ENCODE assay signal across 8 cellular contexts in the genomic region with DNA sequence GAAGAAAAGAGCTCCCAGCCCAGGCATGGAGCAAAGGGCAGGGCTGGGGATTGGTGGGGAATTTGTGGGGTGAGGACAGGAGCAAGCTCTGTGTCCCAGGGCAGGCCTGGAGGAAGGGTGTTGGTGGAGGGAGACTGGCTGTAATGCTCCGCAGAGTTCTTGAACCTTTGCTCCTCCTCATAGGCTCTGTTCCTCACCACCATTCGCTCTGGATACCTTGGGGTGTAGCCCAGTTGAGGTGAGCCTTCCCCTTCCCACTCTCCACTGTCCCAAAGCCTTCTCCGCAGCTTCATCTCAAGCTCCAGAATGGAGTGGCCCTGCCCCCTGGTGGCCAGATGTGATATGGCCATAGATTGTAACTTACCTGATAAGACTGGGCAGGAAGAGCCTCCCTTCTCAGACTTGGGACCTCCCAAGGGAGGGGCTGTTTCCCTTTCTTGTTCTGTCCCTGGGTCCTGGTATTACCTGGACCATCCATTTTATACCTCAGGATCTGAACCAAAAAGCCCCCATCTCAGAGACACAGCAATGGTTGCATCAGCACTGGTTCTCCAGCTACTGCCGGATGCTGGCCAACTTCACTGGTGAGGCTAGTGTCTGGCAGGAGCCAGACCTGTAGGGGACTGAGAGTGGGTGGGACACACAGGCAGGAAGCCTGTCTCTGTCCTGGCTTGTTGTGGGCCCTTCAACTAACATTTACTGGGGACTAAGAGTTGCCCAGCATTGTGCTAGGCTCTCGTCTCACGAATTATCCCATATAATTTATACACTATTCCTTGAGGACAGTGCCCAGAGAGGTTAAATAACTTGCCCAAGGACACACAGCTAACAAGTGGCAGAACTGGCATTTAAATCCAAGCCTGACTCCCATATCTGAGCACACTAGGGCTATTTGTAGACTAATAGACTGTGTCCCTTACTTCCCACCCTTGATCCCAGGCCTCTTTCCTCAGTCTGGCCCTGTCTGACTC. TPM values are rescaled to one million over a fixed set of nuclear protein-coding genes. Genes with fewer than 3 reads are reported as not detected.
DNase-seq lines count a peak whose midpoint lies in the region; ATAC-seq, FAIRE-seq and TF ChIP-seq lines count a peak whose summit lies in the region.

No MANE protein-coding gene starts in this region.

- no peaks in the 10 kb centered on the region for H3K9me2 ChIP-seq in hepatocyte (replicated peaks; ENCODE audit: insufficient read depth)

- 51% methylated on average over 6 of the region's 6 CpGs for WGBS in hepatocyte (ENCODE audit: low lambda C conversion rate, missing lambda C conversion rate)

- H3K4me1 ChIP-seq in astrocyte (ENCODE audit: insufficient read depth, low read length) = no peaks in the 10 kb centered on the region
- no peaks in the 10 kb centered on the region for H3K4me1 ChIP-seq in hepatocyte (ENCODE audit: insufficient read depth)

- no peak for FAIRE-seq in astrocyte (lab: Jason Lieb, UNC)

- H3K36me3 Mint-ChIP-seq in astrocyte (ENCODE audit: low read depth, unreplicated experiment) = no peaks in the 10 kb centered on the region

- no peak overlapping the region for H3K4me2 ChIP-seq in astrocyte (ENCODE audit: low read length)
- H3K4me2 ChIP-seq in hepatocyte = no peak overlapping the region

- H3K27ac ChIP-seq in astrocyte (ENCODE audit: low read depth, low read length) (no peak overlapping the region), hepatocyte (no peak overlapping the region)

- H3K4me3 ChIP-seq in astrocyte (ENCODE audit: insufficient read depth, low read depth, low read length) = no peak overlapping the region
- no peak overlapping the region for H3K4me3 ChIP-seq in hepatocyte
- no peak overlapping the region for H3K4me3 ChIP-seq in skeletal muscle cell (ENCODE audit: low read depth, low read length)

- DNase-seq in AG20443 (ENCODE audit: low spot score) (peak; percentile 84), NCI-H2081 (lab: John Stamatoyannopoulos, UW) (peak; percentile 83 to 89), T-helper 9 cell (peak; percentile 86), astrocyte (ENCODE audit: low read depth) (peak; percentile 42), hepatocyte (ENCODE audit: low spot score) (peak; percentile 92), skeletal muscle cell (ENCODE audit: low read depth) (peak; percentile 33)

- H3K4me3 Mint-ChIP-seq in astrocyte (ENCODE audit: unreplicated experiment) = no peak overlapping the region

- H3K36me3 ChIP-seq in astrocyte (ENCODE audit: insufficient read depth, low read length) = no peaks in the 10 kb centered on the region
- H3K36me3 ChIP-seq in hepatocyte (replicated peaks; ENCODE audit: insufficient read depth, low read depth) = no peaks in the 10 kb centered on the region

- no peaks in the 10 kb centered on the region for H3K27me3 Mint-ChIP-seq in astrocyte (ENCODE audit: low read depth, unreplicated experiment)

- no peaks in the 10 kb centered on the region for H3K79me2 ChIP-seq in astrocyte (ENCODE audit: insufficient read depth, low read length)
- no peaks in the 10 kb centered on the region for H3K79me2 ChIP-seq in hepatocyte

- H3K27ac Mint-ChIP-seq in astrocyte (ENCODE audit: unreplicated experiment) = peak overlapping the region; percentile 47

- peak; percentile 62 for ATAC-seq in GM21717 (IDR thresholded peaks at IDR 0.05; ENCODE audit: unreplicated experiment)
- no peak for ATAC-seq in GM19463 (IDR thresholded peaks at IDR 0.05; ENCODE audit: unreplicated experiment)

- no peaks in the 10 kb centered on the region for H3K9me3 ChIP-seq in astrocyte (ENCODE audit: insufficient read depth, low read depth, low read length)
- H3K9me3 ChIP-seq in hepatocyte (ENCODE audit: low read depth) = no peaks in the 10 kb centered on the region

- TF ChIP-seq CTCF in astrocyte (IDR thresholded peaks at IDR 0.05; ENCODE audit: insufficient read depth, low read depth, low read length) (peak; percentile 94), hepatocyte (IDR thresholded peaks at IDR 0.05; ENCODE audit: poor library complexity) (peak; percentile 82)

- H2AFZ ChIP-seq in astrocyte (ENCODE audit: low read depth, low read length) (no peak overlapping the region), hepatocyte (no peak overlapping the region)

- H3K27me3 ChIP-seq in astrocyte (ENCODE audit: insufficient read depth, low read length) (peaks cover 2% of the 10 kb centered on the region), hepatocyte (no peaks in the 10 kb centered on the region)

- no peaks in the 10 kb centered on the region for H3K9me3 Mint-ChIP-seq in astrocyte (ENCODE audit: unreplicated experiment)

- H3K4me1 Mint-ChIP-seq in astrocyte (ENCODE audit: low read depth, unreplicated experiment) = peaks cover 2% of the 10 kb centered on the region

- H3K9ac ChIP-seq in astrocyte (ENCODE audit: low read length) = no peak overlapping the region

- H4K20me1 ChIP-seq in astrocyte (ENCODE audit: insufficient read depth, low read length) = peaks cover 4% of the 10 kb centered on the region
- H4K20me1 ChIP-seq in hepatocyte (ENCODE audit: insufficient read depth, poor library complexity, severe bottlenecking) = no peaks in the 10 kb centered on the region

RNA-seq across cellular contexts. Expression of a gene that starts 19.1 kb away (rescaled TPM):
- total RNA-seq in astrocyte (not detected in 2 replicates), hepatocyte (not detected in 2 replicates)
- polyA plus RNA-seq in hepatocyte = 0.06 and 0.31 TPM in 2 replicates

RNA-seq across cellular contexts. Expression of a gene that starts 44.8 kb away (rescaled TPM):
- 1,346 and 1,451 TPM in 2 replicates for total RNA-seq in astrocyte
- total RNA-seq in hepatocyte = 1,924 and 2,459 TPM in 2 replicates
- polyA plus RNA-seq in hepatocyte = 806 and 874 TPM in 2 replicates

RNA-seq across cellular contexts. Expression of a gene that starts 47.4 kb away (rescaled TPM):
- total RNA-seq in astrocyte (16.6 and 16.9 TPM in 2 replicates), hepatocyte (1.9 and 2.2 TPM in 2 replicates)
- 4.2 and 6.3 TPM in 2 replicates for polyA plus RNA-seq in hepatocyte

Comparison
In these comparisons a context has a peak if more than half of its experiments do, and no peak if none do; other contexts are left out.
1. DNase-seq: peak in every context shown above with its lines; median percentile 92 in hepatocyte; 86 in NCI-H2081; 86 in T-helper 9 cell; 84 in AG20443; 42 in astrocyte; 33 in skeletal muscle cell.